1 cellular context compared by ENCODE assay signal in the genomic region with DNA sequence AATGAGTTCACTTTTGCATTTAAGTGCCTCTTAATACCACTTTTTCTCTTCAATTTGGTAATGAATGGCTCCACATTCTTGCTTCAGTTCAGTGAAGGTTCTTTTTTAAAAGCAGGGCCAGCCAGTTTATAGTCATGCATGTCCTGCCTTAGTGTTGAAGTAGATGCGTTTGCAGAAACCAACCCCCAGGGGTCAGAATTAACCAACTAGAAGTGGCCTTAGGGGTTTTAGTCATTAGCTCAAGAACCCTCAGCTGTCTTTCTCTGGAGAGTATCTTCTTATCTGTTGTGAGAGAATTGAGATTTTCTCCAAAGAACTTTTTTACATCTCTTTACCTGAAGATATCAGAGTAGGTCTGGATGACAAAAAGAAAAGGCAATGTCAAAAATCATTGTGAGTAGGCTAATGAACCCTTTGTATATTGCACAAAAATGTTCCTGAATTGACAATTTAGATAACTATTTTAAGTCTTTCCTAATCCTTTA.
A peak's percentile ranks its signal among the peaks of the same experiment; 100 is the strongest.
TF ChIP-seq lines count a peak whose summit lies in the region.

No MANE protein-coding gene starts in this region.

TF ChIP-seq in K562, 482 proteins besides CTCF, POLR2A, EP300 and RAD21 (continued from another document):
- TF ChIP-seq POLR3A (IDR thresholded peaks at IDR 0.05; ENCODE audit: borderline replicate concordance, extremely low read depth, insufficient read depth, insufficient read length) (no peak), TFAM (CRISPR knock-in tag; conservative IDR thresholded peaks at IDR 0.05) (no peak), FUS (optimal IDR thresholded peaks at IDR 0.05; ENCODE audit: low read depth, low read length) (no peak), RUNX1 (IDR thresholded peaks at IDR 0.05; ENCODE audit: low read depth) (no peak), MAFG (tag; conservative IDR thresholded peaks at IDR 0.05) (no peak), ZNF232 (CRISPR knock-in tag; IDR thresholded peaks at IDR 0.05) (no peak), TBL1XR1 (IDR thresholded peaks at IDR 0.05; ENCODE audit: low read length in 2 of 2) (0 out of 4 replicates have a peak, but pooled peaks of 1 of the 2 experiments have one; percentile 20)
- TF ChIP-seq, protein P1, sequence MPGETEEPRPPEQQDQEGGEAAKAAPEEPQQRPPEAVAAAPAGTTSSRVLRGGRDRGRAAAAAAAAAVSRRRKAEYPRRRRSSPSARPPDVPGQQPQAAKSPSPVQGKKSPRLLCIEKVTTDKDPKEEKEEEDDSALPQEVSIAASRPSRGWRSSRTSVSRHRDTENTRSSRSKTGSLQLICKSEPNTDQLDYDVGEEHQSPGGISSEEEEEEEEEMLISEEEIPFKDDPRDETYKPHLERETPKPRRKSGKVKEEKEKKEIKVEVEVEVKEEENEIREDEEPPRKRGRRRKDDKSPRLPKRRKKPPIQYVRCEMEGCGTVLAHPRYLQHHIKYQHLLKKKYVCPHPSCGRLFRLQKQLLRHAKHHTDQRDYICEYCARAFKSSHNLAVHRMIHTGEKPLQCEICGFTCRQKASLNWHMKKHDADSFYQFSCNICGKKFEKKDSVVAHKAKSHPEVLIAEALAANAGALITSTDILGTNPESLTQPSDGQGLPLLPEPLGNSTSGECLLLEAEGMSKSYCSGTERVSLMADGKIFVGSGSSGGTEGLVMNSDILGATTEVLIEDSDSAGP (CRISPR knock-in tag; IDR thresholded peaks at IDR 0.05) = no peak
- TF ChIP-seq, protein P2, sequence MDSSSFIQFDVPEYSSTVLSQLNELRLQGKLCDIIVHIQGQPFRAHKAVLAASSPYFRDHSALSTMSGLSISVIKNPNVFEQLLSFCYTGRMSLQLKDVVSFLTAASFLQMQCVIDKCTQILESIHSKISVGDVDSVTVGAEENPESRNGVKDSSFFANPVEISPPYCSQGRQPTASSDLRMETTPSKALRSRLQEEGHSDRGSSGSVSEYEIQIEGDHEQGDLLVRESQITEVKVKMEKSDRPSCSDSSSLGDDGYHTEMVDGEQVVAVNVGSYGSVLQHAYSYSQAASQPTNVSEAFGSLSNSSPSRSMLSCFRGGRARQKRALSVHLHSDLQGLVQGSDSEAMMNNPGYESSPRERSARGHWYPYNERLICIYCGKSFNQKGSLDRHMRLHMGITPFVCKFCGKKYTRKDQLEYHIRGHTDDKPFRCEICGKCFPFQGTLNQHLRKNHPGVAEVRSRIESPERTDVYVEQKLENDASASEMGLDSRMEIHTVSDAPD (CRISPR knock-in tag; IDR thresholded peaks at IDR 0.05) = no peak
